8 cellular contexts compared by ENCODE assay signal in genomic region chr12:11812558-11813421, GRCh38.
DNase-seq lines count a peak whose midpoint lies in the region; ATAC-seq and TF ChIP-seq lines count a peak whose summit lies in the region.

No MANE protein-coding gene starts in this region.

- H3K27ac Mint-ChIP-seq in stimulated activated naive CD8-positive, alpha-beta T cell treated with anti-CD3 and anti-CD28 coated beads, Interleukin-15, amount 100 ng/mL, for 72 hours: peak overlapping the region in 1 of 2 donors; percentile 6

- peak; percentile 77 for ATAC-seq in HG02759 (IDR thresholded peaks at IDR 0.05; ENCODE audit: unreplicated experiment)
- peak; percentile 71 for ATAC-seq in stimulated activated naive CD8-positive, alpha-beta T cell treated with anti-CD3 and anti-CD28 coated beads, Interleukin-15, amount 100 ng/mL, for 72 hours

- H3K27me3 Mint-ChIP-seq in stimulated activated naive CD8-positive, alpha-beta T cell treated with anti-CD3 and anti-CD28 coated beads, Interleukin-15, amount 100 ng/mL, for 72 hours: no peaks in the 10 kb centered on the region

- H3K4me3 Mint-ChIP-seq in stimulated activated naive CD8-positive, alpha-beta T cell treated with anti-CD3 and anti-CD28 coated beads, Interleukin-15, amount 100 ng/mL, for 72 hours: peak overlapping the region; percentile 39 to 48

- TF ChIP-seq CTCF in astrocyte of the cerebellum (IDR thresholded peaks at IDR 0.05; ENCODE audit: low read depth, low read length, missing control alignments): peak; percentile 41

- no peak overlapping the region for H3K4me3 ChIP-seq in astrocyte of the cerebellum (ENCODE audit: low read depth, low read length)

- H3K9me3 Mint-ChIP-seq in stimulated activated naive CD8-positive, alpha-beta T cell treated with anti-CD3 and anti-CD28 coated beads, Interleukin-15, amount 100 ng/mL, for 72 hours: no peaks in the 10 kb centered on the region

- in situ Hi-C loops in astrocyte of the cerebellum (cut with HindIII; ENCODE audit: low sequenced_read_pairs): no loop called here

- H3K4me1 Mint-ChIP-seq in stimulated activated naive CD8-positive, alpha-beta T cell treated with anti-CD3 and anti-CD28 coated beads, Interleukin-15, amount 100 ng/mL, for 72 hours: peaks cover 38% of the 10 kb centered on the region

- peak; percentile 20 to 38 for DNase-seq in SHP77 (lab: John Stamatoyannopoulos, UW)
- DNase-seq in SHP77 treated with DMSO at 0.1 percent for 48 hours (lab: John Stamatoyannopoulos, UW): no peak
- DNase-seq in NCI-H2196 treated with DMSO at 0.1 percent for 48 hours (lab: John Stamatoyannopoulos, UW; ENCODE audit: unreplicated experiment): peak; percentile 18
- peak; percentile 49 for DNase-seq in astrocyte of the cerebellum (ENCODE audit: low read depth)
- peak; percentile 78 for DNase-seq in left kidney (ENCODE audit: low read depth, low spot score)
- peak in 1 of 2 donors; percentile 12 for DNase-seq in stimulated activated naive CD8-positive, alpha-beta T cell treated with anti-CD3 and anti-CD28 coated beads, Interleukin-15, amount 100 ng/mL, for 72 hours
- no peak for DNase-seq in mucosa of gallbladder (ENCODE audit: low spot score)

Comparison
In these comparisons a context has a peak if more than half of its experiments do, and no peak if none do; other contexts are left out.
1. DNase-seq: peak in SHP77 (2 of 2), NCI-H2196 treated with DMSO at 0.1 percent for 48 hours (single experiment), astrocyte of the cerebellum (single experiment) and left kidney (single experiment); none in SHP77 treated with DMSO at 0.1 percent for 48 hours (single experiment) and mucosa of gallbladder (single experiment).